ENCODE assay signal across 8 cellular contexts in the genomic region with DNA sequence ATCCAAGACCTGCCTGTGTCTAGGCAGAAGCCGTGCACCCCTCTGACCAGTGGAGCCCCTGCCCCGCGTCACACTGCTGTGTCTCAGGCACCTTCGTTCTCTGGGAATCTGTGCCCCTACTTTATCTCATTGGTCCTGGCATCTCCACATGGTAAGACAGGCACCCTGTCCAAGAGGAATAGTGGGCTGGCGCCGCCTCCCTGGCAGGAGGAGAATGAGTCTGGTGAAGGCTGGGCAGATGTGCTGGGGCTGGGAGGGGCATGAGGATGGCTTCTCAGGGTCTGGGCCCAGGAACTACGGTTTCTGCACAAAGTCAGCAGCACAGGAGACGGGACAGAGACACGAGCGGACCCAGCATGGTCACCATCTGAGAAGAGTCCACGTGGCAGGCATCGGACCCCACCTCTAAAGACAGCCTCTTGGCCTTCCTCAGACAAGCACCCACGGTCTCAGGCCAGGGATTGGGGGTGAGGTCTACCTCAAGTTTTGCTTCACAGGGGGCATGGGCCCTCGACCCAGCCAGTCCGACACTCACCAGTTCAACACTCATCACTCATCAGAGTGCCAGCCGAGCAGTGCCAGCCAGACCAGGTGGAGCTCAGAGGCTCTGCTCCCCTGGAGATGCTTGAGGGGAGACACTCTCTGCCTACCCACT.
"Had no signal": no experiment of that assay in that cellular context is flagged by ENCODE, and none has a peak within 500 bp of the region (broad histone marks: within the 10 kb centered on the region; RNA-seq: fewer than 3 reads in every experiment).

No MANE protein-coding gene starts in this region.

- H3K9me3 ChIP-seq: HAP-1 had no signal

- ATAC-seq: HCT116, HepG2 had no signal

- H2AFZ ChIP-seq: GM23248 had no signal

- H3K9ac ChIP-seq: GM23248 had no signal

- H3K36me3 ChIP-seq: HAP-1 had no signal

- H3K4me1 ChIP-seq: HAP-1 had no signal

- H3K4me3 ChIP-seq: GM23248, HAP-1 had no signal

- DNase-seq: GM23248, GOT3, HFFc6, KBM-7 had no signal

- H3K27ac ChIP-seq: GM23248, HL-60 had no signal
